Comparison of ENCODE assay signal across 22 cellular contexts in genomic region chr20:20095114-20095872, GRCh38. TPM values are rescaled to one million over a fixed set of nuclear protein-coding genes. Genes with fewer than 3 reads are reported as not detected.
DNase-seq lines count a peak whose midpoint lies in the region; ATAC-seq, FAIRE-seq and TF ChIP-seq lines count a peak whose summit lies in the region.
"Had no signal": no experiment of that assay in that cellular context is flagged by ENCODE, and none has a peak within 500 bp of the region (broad histone marks: within the 10 kb centered on the region; RNA-seq: fewer than 3 reads in every experiment).

No MANE protein-coding gene starts in this region.

- no peak for TF ChIP-seq RAD21 in K562 (CRISPR knock-in tag; conservative IDR thresholded peaks at IDR 0.05 in 1 of 2, IDR thresholded peaks at IDR 0.05 in 1 of 2)

- H3K4me1 ChIP-seq in K562 (replicated peaks in 1 of 2; ENCODE audit: control insufficient read depth in 2 of 2, insufficient read depth in 2 of 2, low read length in 2 of 2) (no peaks in the 10 kb centered on the region), psoas muscle (peaks cover 11% of the 10 kb centered on the region)
- H3K4me1 ChIP-seq: Peyer's patch had no signal

- no peak overlapping the region for H2AFZ ChIP-seq in K562 (ENCODE audit: low read depth, low read length)

- TF ChIP-seq CTCF in K562 (IDR thresholded peaks at IDR 0.05 in 2 of 3, conservative IDR thresholded peaks at IDR 0.05 in 1 of 3; ENCODE audit: insufficient read depth in 2 of 3, low read depth in 1 of 3, low read length in 3 of 3) (no peak), psoas muscle (IDR thresholded peaks at IDR 0.05) (no peak)

- H3K4me1 Mint-ChIP-seq in activated CD4-positive, alpha-beta T cell treated with anti-CD3 and anti-CD28 coated beads, Interleukin-2, amount 10 ng/mL, durations not matched to agents 24 days and 14 days: no peaks in the 10 kb centered on the region
- H3K4me1 Mint-ChIP-seq: CD4-positive, CD25-positive, alpha-beta regulatory T cell had no signal

- ATAC-seq in K562 (no peak), psoas muscle (peak; percentile 39 to 60 (median 56)), GM18519 (IDR thresholded peaks at IDR 0.05; ENCODE audit: low FRiP score, unreplicated experiment) (no peak), GM21367 (IDR thresholded peaks at IDR 0.05; ENCODE audit: unreplicated experiment) (no peak)
- no peak for ATAC-seq in activated CD4-positive, CD25-positive, alpha-beta regulatory T cell treated with anti-CD3 and anti-CD28 coated beads, Interleukin-2, amount 50 U/mL, for 24 hours

- no peak overlapping the region for H3K4me2 ChIP-seq in K562 (ENCODE audit: insufficient read depth, low read length)

- H3K9me1 ChIP-seq in K562 (ENCODE audit: control insufficient read depth, insufficient read depth, low read length): no peaks in the 10 kb centered on the region

- no peaks in the 10 kb centered on the region for H3K36me3 Mint-ChIP-seq in activated CD4-positive, alpha-beta T cell treated with anti-CD3 and anti-CD28 coated beads, Interleukin-2, amount 10 ng/mL, durations not matched to agents 24 days and 14 days (ENCODE audit: low read depth)
- H3K36me3 Mint-ChIP-seq: CD4-positive, CD25-positive, alpha-beta regulatory T cell had no signal

- POLR2A ChIA-PET in K562 (lab: Yijun Ruan, JAX): no interaction called here

- no TSS peak for BruUV-seq in K562 (replicated peaks; lab: Mats Ljungman, UMichigan)

- WGBS in K562 (ENCODE audit: insufficient coverage, low coverage, missing lambda C conversion rate): 1% methylated on average over 6 of the region's 10 CpGs
- WGBS in psoas muscle, 3 donors: 66 to 71% (median 71%) methylated on average over 10 of the region's 10 CpGs

- H3K27me3 ChIP-seq in K562 (ENCODE audit: control insufficient read depth in 2 of 2, insufficient read depth in 2 of 2, low read length in 2 of 2) (peaks cover 2 to 10% of the 10 kb centered on the region in 2 experiments; a peak in 2 of 5 replicates), psoas muscle (ENCODE audit: insufficient read depth in 3 of 3, low read length in 2 of 3) (no peaks in the 10 kb centered on the region)
- H3K27me3 ChIP-seq: Peyer's patch had no signal

- no peak for TF ChIP-seq EP300 in K562 (IDR thresholded peaks at IDR 0.05; ENCODE audit: low read length)

- CTCF ChIA-PET in K562 (lab: Yijun Ruan, JAX; ENCODE audit: low intra/inter-chr PET ratio): no interaction called here

- no peak overlapping the region for H3K4me3 Mint-ChIP-seq in activated CD4-positive, alpha-beta T cell treated with anti-CD3 and anti-CD28 coated beads, Interleukin-2, amount 10 ng/mL, durations not matched to agents 24 days and 14 days
- H3K4me3 Mint-ChIP-seq: CD4-positive, CD25-positive, alpha-beta regulatory T cell had no signal

- no peaks in the 10 kb centered on the region for H3K79me2 ChIP-seq in K562 (ENCODE audit: control insufficient read depth, insufficient read depth, low read length)

- peak; percentile 26 for DNase-seq in activated CD4-positive, alpha-beta T cell treated with anti-CD3 and anti-CD28 coated beads, Interleukin-2, amount 10 ng/mL, durations not matched to agents 24 days and 14 days
- no peak for DNase-seq in activated CD4-positive, alpha-beta T cell treated with anti-CD3 and anti-CD28 coated beads, Interleukin-2, amount 50 U/mL, for 4 hours
- DNase-seq in NCI-H2171 (lab: John Stamatoyannopoulos, UW): peak; percentile 32
- no peak for DNase-seq in K562 (ENCODE audit: extremely low read depth in 1 of 4, low spot score in 3 of 4)
- no peak for DNase-seq in psoas muscle
- DNase-seq: CD4-positive, CD25-positive, alpha-beta regulatory T cell; COR-L47; DMS153; GF-D8; NCI-H1105; NCI-H1694 treated with DMSO at 0.1 percent for 48 hours; NCI-H2227 treated with DMSO at 0.1 percent for 48 hours; NCI-H526; NK-92 treated with Interleukin-12 subunit alpha and Interleukin-12 subunit beta, amount 100 ng/mL, for 24 hours; Peyer's patch had no signal

- H3K27me3 Mint-ChIP-seq in activated CD4-positive, alpha-beta T cell treated with anti-CD3 and anti-CD28 coated beads, Interleukin-2, amount 10 ng/mL, durations not matched to agents 24 days and 14 days: peaks cover 6% of the 10 kb centered on the region

- no peak overlapping the region for H3K9ac ChIP-seq in K562 (ENCODE audit: insufficient read depth in 1 of 2, low read depth in 2 of 2, low read length in 2 of 2)

- H3K9me3 ChIP-seq in K562 (replicated peaks; ENCODE audit: control insufficient read depth, insufficient read depth, low read depth, low read length): no peaks in the 10 kb centered on the region
- no peaks in the 10 kb centered on the region for H3K9me3 ChIP-seq in psoas muscle
- H3K9me3 ChIP-seq: Peyer's patch had no signal

- H4K20me1 ChIP-seq in K562 (replicated peaks; ENCODE audit: control insufficient read depth, insufficient read depth, low read length): no peaks in the 10 kb centered on the region

- FAIRE-seq in K562 (lab: Jason Lieb, UNC): no peak
- FAIRE-seq: H1 had no signal

- intact Hi-C loops in activated CD4-positive, alpha-beta T cell treated with anti-CD3 and anti-CD28 coated beads, Interleukin-2, amount 10 ng/mL, durations not matched to agents 24 days and 14 days (cut with micrococcal nuclease): no loop called here
- intact Hi-C loops in K562 (cut with micrococcal nuclease) (no loop called here), psoas muscle (cut with DNase I) (no loop called here)

- in situ Hi-C loops in K562 (cut with MboI): loop anchor here (25.0 kb wide), 2 partner anchors 467 to 717 kb away; no protein-coding TSS in a partner anchor

- no peak overlapping the region for H3K27ac Mint-ChIP-seq in activated CD4-positive, alpha-beta T cell treated with anti-CD3 and anti-CD28 coated beads, Interleukin-2, amount 10 ng/mL, durations not matched to agents 24 days and 14 days
- H3K27ac Mint-ChIP-seq: CD4-positive, CD25-positive, alpha-beta regulatory T cell had no signal

- H3K4me3 ChIP-seq in K562 (no peak overlapping the region), psoas muscle (no peak overlapping the region)
- H3K4me3 ChIP-seq: Peyer's patch, SK-N-MC had no signal

- H3K27ac ChIP-seq in K562 (ENCODE audit: extremely low read depth, low read depth, low read length) (no peak overlapping the region), psoas muscle (peak overlapping the region; percentile 53)
- H3K27ac ChIP-seq: 22Rv1, Peyer's patch, SK-N-MC had no signal

- no peak for TF ChIP-seq POLR2A in K562 (conservative IDR thresholded peaks at IDR 0.05)

- no peaks in the 10 kb centered on the region for H3K9me3 Mint-ChIP-seq in activated CD4-positive, alpha-beta T cell treated with anti-CD3 and anti-CD28 coated beads, Interleukin-2, amount 10 ng/mL, durations not matched to agents 24 days and 14 days
- H3K9me3 Mint-ChIP-seq: CD4-positive, CD25-positive, alpha-beta regulatory T cell had no signal

- H3K36me3 ChIP-seq in K562 (ENCODE audit: control insufficient read depth, insufficient read depth, low read length) (no peaks in the 10 kb centered on the region), psoas muscle (ENCODE audit: insufficient read depth in 1 of 2, low read depth in 1 of 2) (peaks cover 2 to 37% of the 10 kb centered on the region in 2 donors)
- H3K36me3 ChIP-seq: Peyer's patch had no signal

RNA-seq across cellular contexts. Expression of gene CFAP61, which starts 43.0 kb away (rescaled TPM):
- not detected in 2 replicates for total RNA-seq in activated CD4-positive, alpha-beta T cell treated with anti-CD3 and anti-CD28 coated beads, Interleukin-2, amount 10 ng/mL, durations not matched to agents 24 days and 14 days
- not detected in 2 replicates for total RNA-seq in K562 (2011; cell fraction: chromatin; rRNA removed; ENCODE audit: low replicate concordance)
- not detected in 2 replicates for total RNA-seq in K562 (2011; cell fraction: nucleolus; rRNA removed)
- not detected in 2 replicates for total RNA-seq in K562 (2011; cell fraction: nucleoplasm; rRNA removed)
- total RNA-seq in K562 (2014; rRNA removed) (not detected in 2 replicates), K562 (2014; rRNA removed; fragmentation: Illumina TruSeq; extraction: Trizol) (not detected in 2 replicates), K562 (2015; rRNA removed; fragmentation: Illumina TruSeq; extraction: Trizol) (not detected in 2 replicates), K562 (2021) (not detected in 2 replicates), psoas muscle (10 to 100 TPM; 23.2 to 59.4 (median 38.8) TPM)
- polyA plus RNA-seq in K562 (2011; rRNA removed) (0.07 TPM in 1 of 2 replicates, not detected in the other), K562 (2014; fragmentation: Illumina TruSeq; extraction: Trizol) (not detected in 2 replicates), K562 (2014; fragmentation: Nextera tagmentation; extraction: Ambion mirVana) (under 1 TPM in 1 of 2 experiments, not detected in 1; 0.11 TPM), K562 (2014; rRNA removed) (not detected in 2 replicates), psoas muscle (10 to 100 TPM in 2 of 3 donors, 1 to 10 TPM in 1; 8.3 to 32.3 (median 10.9) TPM)
- not detected in 2 replicates for polyA plus RNA-seq in K562 (2011; cell fraction: cytosol; rRNA removed)
- polyA plus RNA-seq in K562 (2011; cell fraction: nucleus; rRNA removed): 0.21 TPM in 1 of 2 replicates, not detected in the other
- polyA plus RNA-seq in K562 (2012): 0.24 TPM in 1 of 2 replicates, not detected in the other
- polyA minus RNA-seq in K562 (2011; rRNA and poly(A)+ RNA removed): not detected in 2 replicates
- not detected in 2 replicates for polyA minus RNA-seq in K562 (2011; cell fraction: cytosol; rRNA and poly(A)+ RNA removed)
- polyA minus RNA-seq in K562 (2011; cell fraction: nucleus; rRNA and poly(A)+ RNA removed): not detected in 2 replicates
- total RNA-seq: CD4-positive, CD25-positive, alpha-beta regulatory T cell; Peyer's patch had no signal
- polyA plus RNA-seq: AG04450; CD4-positive, CD25-positive, alpha-beta regulatory T cell had no signal

RNA-seq across cellular contexts. Expression of gene CRNKL1, which starts 43.0 kb away (rescaled TPM):
- total RNA-seq in activated CD4-positive, alpha-beta T cell treated with anti-CD3 and anti-CD28 coated beads, Interleukin-2, amount 10 ng/mL, durations not matched to agents 24 days and 14 days: 22.7 and 25.1 TPM in 2 replicates
- total RNA-seq in K562 (2011; cell fraction: chromatin; rRNA removed; ENCODE audit: low replicate concordance): 3.0 and 6.9 TPM in 2 replicates
- 1.8 and 2.7 TPM in 2 replicates for total RNA-seq in K562 (2011; cell fraction: nucleolus; rRNA removed)
- 4.0 and 5.8 TPM in 2 replicates for total RNA-seq in K562 (2011; cell fraction: nucleoplasm; rRNA removed)
- total RNA-seq in K562 (2014; rRNA removed): 11.6 and 12.9 TPM in 2 replicates
- total RNA-seq in K562 (2014; rRNA removed; fragmentation: Illumina TruSeq; extraction: Trizol): 17.0 and 21.8 TPM in 2 replicates
- 13.0 and 14.2 TPM in 2 replicates for total RNA-seq in K562 (2015; rRNA removed; fragmentation: Illumina TruSeq; extraction: Trizol)
- total RNA-seq in K562 (2021): 9.8 and 11.3 TPM in 2 replicates
- polyA plus RNA-seq in K562 (2011; rRNA removed): 5.7 and 9.3 TPM in 2 replicates
- polyA plus RNA-seq in K562 (2011; cell fraction: cytosol; rRNA removed): 2.1 and 3.1 TPM in 2 replicates
- 3.3 and 3.9 TPM in 2 replicates for polyA plus RNA-seq in K562 (2011; cell fraction: nucleus; rRNA removed)
- polyA plus RNA-seq in K562 (2012): 7.8 and 10.9 TPM in 2 replicates
- 11.5 and 12.4 TPM in 2 replicates for polyA plus RNA-seq in K562 (2014; fragmentation: Illumina TruSeq; extraction: Trizol)
- 10 to 100 TPM in 1 of 2 experiments, 1 to 10 TPM in 1; 8.1 to 11.7 TPM for polyA plus RNA-seq in K562 (2014; fragmentation: Nextera tagmentation; extraction: Ambion mirVana)
- polyA plus RNA-seq in K562 (2014; rRNA removed): 10.8 and 11.4 TPM in 2 replicates
- 16.1 and 17.1 TPM in 2 replicates for polyA minus RNA-seq in K562 (2011; rRNA and poly(A)+ RNA removed)
- 4.3 and 6.9 TPM in 2 replicates for polyA minus RNA-seq in K562 (2011; cell fraction: cytosol; rRNA and poly(A)+ RNA removed)
- polyA minus RNA-seq in K562 (2011; cell fraction: nucleus; rRNA and poly(A)+ RNA removed): 3.5 and 7.2 TPM in 2 replicates
- 10 to 100 TPM; 20.1 to 30.6 (median 24.2) TPM for total RNA-seq in psoas muscle
- polyA plus RNA-seq in psoas muscle: 10 to 100 TPM; 20.3 to 28.8 (median 23.2) TPM

Comparison
In these comparisons a context has a peak if more than half of its experiments do, and no peak if none do; other contexts are left out.
1. DNase-seq: peak in activated CD4-positive, alpha-beta T cell treated with anti-CD3 and anti-CD28 coated beads, Interleukin-2, amount 10 ng/mL, durations not matched to agents 24 days and 14 days (single experiment) and NCI-H2171 (single experiment); none in activated CD4-positive, alpha-beta T cell treated with anti-CD3 and anti-CD28 coated beads, Interleukin-2, amount 50 U/mL, for 4 hours (0 of 2), K562 (0 of 4) and psoas muscle (0 of 2).
2. ATAC-seq: peak in psoas muscle (4 of 4); none in K562 (single experiment), activated CD4-positive, CD25-positive, alpha-beta regulatory T cell treated with anti-CD3 and anti-CD28 coated beads, Interleukin-2, amount 50 U/mL, for 24 hours (0 of 2), GM18519 (single experiment) and GM21367 (single experiment).
3. RNA of gene CFAP61, which starts 43.0 kb away (total RNA-seq): 23.2 to 59.4 TPM in psoas muscle; not detected in K562 and not detected in activated CD4-positive, alpha-beta T cell treated with anti-CD3 and anti-CD28 coated beads, Interleukin-2, amount 10 ng/mL, durations not matched to agents 24 days and 14 days; every median in the first group is over 10 times any median in the second.